In genomic region chr3:142913432-142913831, GRCh38 we compare ENCODE assay signal across 26 cellular contexts. TPM values are rescaled to one million over a fixed set of nuclear protein-coding genes. Genes with fewer than 3 reads are reported as not detected.
A peak's percentile ranks its signal among the peaks of the same experiment; 100 is the strongest.
DNase-seq lines count a peak whose midpoint lies in the region; ATAC-seq and TF ChIP-seq lines count a peak whose summit lies in the region.
"Had no signal": no experiment of that assay in that cellular context is flagged by ENCODE, and none has a peak within 500 bp of the region (broad histone marks: within the 10 kb centered on the region; RNA-seq: fewer than 3 reads in every experiment).

No MANE protein-coding gene starts in this region.

- TF ChIP-seq CTCF in right atrium auricular region (IDR thresholded peaks at IDR 0.05) (no peak), ascending aorta (IDR thresholded peaks at IDR 0.05) (no peak)

- H3K27me3 ChIP-seq in right atrium auricular region (no peaks in the 10 kb centered on the region), ascending aorta (no peaks in the 10 kb centered on the region), mesenchymal stem cell (ENCODE audit: control insufficient read depth in 1 of 2, insufficient read depth in 1 of 2, low read length in 2 of 2) (no peaks in the 10 kb centered on the region), aorta (ENCODE audit: control insufficient read depth in 1 of 2, insufficient read depth in 2 of 2, low read length in 1 of 2) (no peaks in the 10 kb centered on the region)
- H3K27me3 ChIP-seq: BLaER1 treated with 17β-estradiol and CSF1 and Interleukin-3, amounts not matched to agents 10 nM and 100 nM had no signal

- intact Hi-C loops in Right ventricle myocardium inferior (cut with DNase I): loop anchor here (5.0 kb wide), 2 partner anchors 44 to 86 kb away; no protein-coding TSS in a partner anchor
- intact Hi-C loops in ascending aorta (cut with DNase I): no loop called here
- intact Hi-C loops in aorta (cut with DNase I): no loop called here

- ATAC-seq in Right ventricle myocardium inferior (no peak), aorta (ENCODE audit: low FRiP score) (no peak), GM19467 (IDR thresholded peaks at IDR 0.05; ENCODE audit: unreplicated experiment) (no peak)
- ATAC-seq: A549 had no signal

- no peak overlapping the region for H3K14ac ChIP-seq in mesenchymal stem cell (ENCODE audit: low read length in 2 of 2)

- no peak overlapping the region for H4K8ac ChIP-seq in mesenchymal stem cell (ENCODE audit: low read length)

- no peak overlapping the region for H3K4me3 ChIP-seq in right atrium auricular region
- H3K4me3 ChIP-seq in ascending aorta: no peak overlapping the region
- no peak overlapping the region for H3K4me3 ChIP-seq in mesenchymal stem cell (ENCODE audit: insufficient read depth in 1 of 2, low read depth in 1 of 2, low read length in 2 of 2)
- H3K4me3 ChIP-seq in aorta (ENCODE audit: low read length in 2 of 2): no peak overlapping the region
- H3K4me3 ChIP-seq: A549; BLaER1 treated with 17β-estradiol and CSF1 and Interleukin-3, amounts not matched to agents 10 nM and 100 nM; GM23248; PC-9 had no signal

- H2BK12ac ChIP-seq in mesenchymal stem cell (ENCODE audit: low read length in 2 of 2): no peak overlapping the region

- no peak overlapping the region for H3K4me2 ChIP-seq in mesenchymal stem cell (ENCODE audit: low read length, poor library complexity, severe bottlenecking)
- H3K4me2 ChIP-seq: A549; BLaER1 treated with 17β-estradiol and CSF1 and Interleukin-3, amounts not matched to agents 10 nM and 100 nM; PC-9 had no signal

- no peak overlapping the region for H3K4ac ChIP-seq in mesenchymal stem cell (ENCODE audit: low read depth in 1 of 2, low read length in 2 of 2)

- no peak overlapping the region for H4K91ac ChIP-seq in mesenchymal stem cell (ENCODE audit: low read length)

- H3K79me1 ChIP-seq in mesenchymal stem cell (replicated peaks; ENCODE audit: low read length, poor library complexity, severe bottlenecking): no peaks in the 10 kb centered on the region

- H3K4me1 ChIP-seq in right atrium auricular region (peaks cover 0 to 31% of the 10 kb centered on the region in 2 donors), ascending aorta (peaks cover 0 to 14% of the 10 kb centered on the region in 2 donors), mesenchymal stem cell (ENCODE audit: control insufficient read depth, insufficient read depth, low read depth, low read length) (no peaks in the 10 kb centered on the region), aorta (ENCODE audit: control insufficient read depth in 1 of 2, insufficient read depth in 2 of 2, low read length in 2 of 2) (peaks cover 0 to 10% of the 10 kb centered on the region in 2 donors)
- H3K4me1 ChIP-seq: A549; BLaER1 treated with 17β-estradiol and CSF1 and Interleukin-3, amounts not matched to agents 10 nM and 100 nM had no signal

- H3K36me3 ChIP-seq in right atrium auricular region (no peaks in the 10 kb centered on the region), ascending aorta (no peaks in the 10 kb centered on the region), mesenchymal stem cell (ENCODE audit: control insufficient read depth in 1 of 2, insufficient read depth in 2 of 2, low read depth in 1 of 2, low read length in 2 of 2) (no peaks in the 10 kb centered on the region), aorta (ENCODE audit: control insufficient read depth in 1 of 2, insufficient read depth in 2 of 2, low read length in 1 of 2) (no peaks in the 10 kb centered on the region)
- H3K36me3 ChIP-seq: BLaER1 treated with 17β-estradiol and CSF1 and Interleukin-3, amounts not matched to agents 10 nM and 100 nM had no signal

- H2BK15ac ChIP-seq in mesenchymal stem cell (ENCODE audit: low read depth, poor library complexity, severe bottlenecking): no peak overlapping the region

- H3K27ac ChIP-seq in right atrium auricular region (peak overlapping the region; percentile 53 to 56), ascending aorta (peak overlapping the region; percentile 64 to 74), mesenchymal stem cell (ENCODE audit: low read length, poor library complexity, severe bottlenecking) (no peak overlapping the region), aorta (ENCODE audit: low read depth in 1 of 2, low read length in 2 of 2) (peak overlapping the region; percentile 44 to 59)
- H3K27ac ChIP-seq: A549; BLaER1 treated with 17β-estradiol and CSF1 and Interleukin-3, amounts not matched to agents 10 nM and 100 nM; GM23248; PC-9 had no signal

- 100% methylated on average over 1 of the region's 1 CpG for WGBS in mesenchymal stem cell
- WGBS in aorta, 2 donors: 8 to 12% methylated on average over 1 of the region's 1 CpG

- no peak overlapping the region for H3K23ac ChIP-seq in mesenchymal stem cell (ENCODE audit: low read length in 2 of 2)

- H2AK5ac ChIP-seq in mesenchymal stem cell (ENCODE audit: low read length, severe bottlenecking): no peak overlapping the region

- no peak overlapping the region for H3K18ac ChIP-seq in mesenchymal stem cell (ENCODE audit: low read depth in 1 of 2, low read length in 2 of 2)

- H2AFZ ChIP-seq in mesenchymal stem cell (ENCODE audit: low read depth, low read length): no peak overlapping the region
- H2AFZ ChIP-seq: GM23248, PC-9 had no signal

- peak overlapping the region; percentile 59 for H3K9ac ChIP-seq in mesenchymal stem cell (ENCODE audit: low read length)
- H3K9ac ChIP-seq: BLaER1 treated with 17β-estradiol and CSF1 and Interleukin-3, amounts not matched to agents 10 nM and 100 nM; GM23248 had no signal

- DNase-seq in right atrium auricular region (ENCODE audit: low spot score) (no peak), Right ventricle myocardium inferior (ENCODE audit: missing footprints) (no peak), ascending aorta (ENCODE audit: low spot score in 2 of 2) (no peak), mesenchymal stem cell (no peak), aorta (no peak), RKO (ENCODE audit: low spot score) (no peak)
- DNase-seq: AML-193; CD4-positive, alpha-beta memory T cell; COR-L47; DMS53; H7; Kasumi-1; NCI-H1694; NCI-H2029 treated with DMSO at 0.1 percent for 48 hours; NCI-H446 treated with DMSO at 0.1 percent for 48 hours; NCI-H526; NCI-H82; RPMI8226; SHP77 treated with DMSO at 0.1 percent for 48 hours had no signal

- no peak overlapping the region for H2BK5ac ChIP-seq in mesenchymal stem cell (ENCODE audit: low read depth, low read length, poor library complexity, severe bottlenecking)

- H3K9me3 ChIP-seq in right atrium auricular region (no peaks in the 10 kb centered on the region), ascending aorta (no peaks in the 10 kb centered on the region), mesenchymal stem cell (ENCODE audit: control insufficient read depth, low read length) (no peaks in the 10 kb centered on the region), aorta (ENCODE audit: control insufficient read depth, low read length) (no peaks in the 10 kb centered on the region)
- H3K9me3 ChIP-seq: A549; BLaER1 treated with 17β-estradiol and CSF1 and Interleukin-3, amounts not matched to agents 10 nM and 100 nM had no signal

- no peak overlapping the region for H2BK120ac ChIP-seq in mesenchymal stem cell (ENCODE audit: low read depth, low read length)

RNA-seq across cellular contexts. Expression of gene PCOLCE2, which starts 24.5 kb away (rescaled TPM):
- total RNA-seq in right atrium auricular region: 100 to 1,000 TPM in 1 of 2 donors, 10 to 100 TPM in 1; 79.1 to 148 TPM
- 64.1 TPM for total RNA-seq in Right ventricle myocardium inferior
- 58.1 TPM for total RNA-seq in ascending aorta
- polyA plus RNA-seq in mesenchymal stem cell (2013, experiment 1 of 2): 0.04 TPM
- 0.07 TPM for polyA plus RNA-seq in mesenchymal stem cell (2013, experiment 2 of 2)
- total RNA-seq in aorta: 100 to 1,000 TPM in 1 of 2 donors, 10 to 100 TPM in 1; 83.3 to 106 TPM
- polyA plus RNA-seq in aorta: 100 to 1,000 TPM in 1 of 2 donors, 10 to 100 TPM in 1; 73.0 to 181 TPM
- total RNA-seq: CD4-positive, alpha-beta memory T cell had no signal
- polyA plus RNA-seq: CD4-positive, alpha-beta memory T cell had no signal

RNA-seq across cellular contexts. Expression of gene PAQR9, which starts 50.0 kb away (rescaled TPM):
- total RNA-seq in right atrium auricular region (10 to 100 TPM in 1 of 2 donors, 1 to 10 TPM in 1; 5.7 to 23.0 TPM), Right ventricle myocardium inferior (13.7 TPM), ascending aorta (not detected), aorta (not detected)
- not detected for polyA plus RNA-seq in mesenchymal stem cell (2013, experiment 1 of 2)
- not detected for polyA plus RNA-seq in mesenchymal stem cell (2013, experiment 2 of 2)
- not detected for polyA plus RNA-seq in aorta
- total RNA-seq: CD4-positive, alpha-beta memory T cell; G401; GM23248; HT-29; PC-9 had no signal
- polyA plus RNA-seq: CD4-positive, alpha-beta memory T cell; GM23248 had no signal
